Comparison of ENCODE assay signal across 2 cellular contexts in the genomic region with DNA sequence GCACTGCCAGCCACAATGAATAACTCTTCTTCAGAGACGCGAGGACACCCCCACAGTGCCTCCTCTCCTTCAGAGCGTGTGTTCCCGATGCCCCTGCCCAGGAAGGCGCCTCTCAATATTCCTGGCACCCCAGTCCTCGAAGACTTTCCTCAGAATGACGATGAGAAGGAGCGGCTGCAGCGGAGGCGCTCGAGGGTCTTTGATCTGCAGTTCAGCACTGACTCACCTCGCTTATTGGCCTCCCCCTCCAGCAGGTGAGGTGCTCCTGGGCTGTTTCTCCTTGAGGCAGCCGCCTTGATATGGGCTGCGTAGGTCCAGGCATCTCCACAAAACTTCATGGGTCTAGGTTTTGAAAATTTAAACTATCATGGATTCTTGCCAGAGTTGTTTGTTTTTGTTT.
A peak's percentile ranks its signal among the peaks of the same experiment; 100 is the strongest.
TF ChIP-seq lines count a peak whose summit lies in the region.

No MANE protein-coding gene starts in this region.

TF ChIP-seq in A549, 52 proteins besides CTCF, POLR2A, EP300 and RAD21:
- no peak for TF ChIP-seq SMC3 (IDR thresholded peaks at IDR 0.05)
- no peak for TF ChIP-seq HOXB5 (CRISPR knock-in tag; IDR thresholded peaks at IDR 0.05)
- TF ChIP-seq CBX2 (IDR thresholded peaks at IDR 0.05; ENCODE audit: borderline replicate concordance, low read depth) = no peak
- no peak for TF ChIP-seq RNF2 (IDR thresholded peaks at IDR 0.05; ENCODE audit: borderline replicate concordance, low read depth)
- TF ChIP-seq, protein P1, sequence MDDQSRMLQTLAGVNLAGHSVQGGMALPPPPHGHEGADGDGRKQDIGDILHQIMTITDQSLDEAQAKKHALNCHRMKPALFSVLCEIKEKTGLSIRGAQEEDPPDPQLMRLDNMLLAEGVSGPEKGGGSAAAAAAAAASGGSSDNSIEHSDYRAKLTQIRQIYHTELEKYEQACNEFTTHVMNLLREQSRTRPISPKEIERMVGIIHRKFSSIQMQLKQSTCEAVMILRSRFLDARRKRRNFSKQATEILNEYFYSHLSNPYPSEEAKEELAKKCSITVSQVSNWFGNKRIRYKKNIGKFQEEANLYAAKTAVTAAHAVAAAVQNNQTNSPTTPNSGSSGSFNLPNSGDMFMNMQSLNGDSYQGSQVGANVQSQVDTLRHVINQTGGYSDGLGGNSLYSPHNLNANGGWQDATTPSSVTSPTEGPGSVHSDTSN (IDR thresholded peaks at IDR 0.05) = no peak
- no peak for TF ChIP-seq JUN (IDR thresholded peaks at IDR 0.05)
- TF ChIP-seq, protein P2, sequence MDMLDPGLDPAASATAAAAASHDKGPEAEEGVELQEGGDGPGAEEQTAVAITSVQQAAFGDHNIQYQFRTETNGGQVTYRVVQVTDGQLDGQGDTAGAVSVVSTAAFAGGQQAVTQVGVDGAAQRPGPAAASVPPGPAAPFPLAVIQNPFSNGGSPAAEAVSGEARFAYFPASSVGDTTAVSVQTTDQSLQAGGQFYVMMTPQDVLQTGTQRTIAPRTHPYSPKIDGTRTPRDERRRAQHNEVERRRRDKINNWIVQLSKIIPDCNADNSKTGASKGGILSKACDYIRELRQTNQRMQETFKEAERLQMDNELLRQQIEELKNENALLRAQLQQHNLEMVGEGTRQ (IDR thresholded peaks at IDR 0.05) = no peak
- TF ChIP-seq RFX5 (IDR thresholded peaks at IDR 0.05) = no peak
- TF ChIP-seq, protein P3, sequence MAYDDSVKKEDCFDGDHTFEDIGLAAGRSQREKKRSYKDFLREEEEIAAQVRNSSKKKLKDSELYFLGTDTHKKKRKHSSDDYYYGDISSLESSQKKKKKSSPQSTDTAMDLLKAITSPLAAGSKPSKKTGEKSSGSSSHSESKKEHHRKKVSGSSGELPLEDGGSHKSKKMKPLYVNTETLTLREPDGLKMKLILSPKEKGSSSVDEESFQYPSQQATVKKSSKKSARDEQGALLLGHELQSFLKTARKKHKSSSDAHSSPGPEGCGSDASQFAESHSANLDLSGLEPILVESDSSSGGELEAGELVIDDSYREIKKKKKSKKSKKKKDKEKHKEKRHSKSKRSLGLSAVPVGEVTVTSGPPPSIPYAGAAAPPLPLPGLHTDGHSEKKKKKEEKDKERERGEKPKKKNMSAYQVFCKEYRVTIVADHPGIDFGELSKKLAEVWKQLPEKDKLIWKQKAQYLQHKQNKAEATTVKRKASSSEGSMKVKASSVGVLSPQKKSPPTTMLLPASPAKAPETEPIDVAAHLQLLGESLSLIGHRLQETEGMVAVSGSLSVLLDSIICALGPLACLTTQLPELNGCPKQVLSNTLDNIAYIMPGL (CRISPR knock-in tag; IDR thresholded peaks at IDR 0.05; ENCODE audit: borderline replicate concordance) = no peak
- no peak for TF ChIP-seq EHF (CRISPR knock-in tag; IDR thresholded peaks at IDR 0.05)

TF ChIP-seq in GM12878, 131 proteins besides CTCF, POLR2A, EP300 and RAD21:
- TF ChIP-seq HCFC1 (IDR thresholded peaks at IDR 0.05; ENCODE audit: low read length) (no peak), MEF2A (IDR thresholded peaks at IDR 0.05; ENCODE audit: insufficient read depth, low read depth, low read length) (no peak), RCOR1 (conservative IDR thresholded peaks at IDR 0.05; ENCODE audit: low read depth, low read length) (no peak), SMAD1 (IDR thresholded peaks at IDR 0.05; ENCODE audit: low read depth, partially characterized antibody) (no peak), KLF5 (IDR thresholded peaks at IDR 0.05; ENCODE audit: partially characterized antibody) (no peak)
- TF ChIP-seq, protein P2 (IDR thresholded peaks at IDR 0.05; ENCODE audit: borderline replicate concordance, low read depth, low read length) = no peak
- TF ChIP-seq, protein P4, sequence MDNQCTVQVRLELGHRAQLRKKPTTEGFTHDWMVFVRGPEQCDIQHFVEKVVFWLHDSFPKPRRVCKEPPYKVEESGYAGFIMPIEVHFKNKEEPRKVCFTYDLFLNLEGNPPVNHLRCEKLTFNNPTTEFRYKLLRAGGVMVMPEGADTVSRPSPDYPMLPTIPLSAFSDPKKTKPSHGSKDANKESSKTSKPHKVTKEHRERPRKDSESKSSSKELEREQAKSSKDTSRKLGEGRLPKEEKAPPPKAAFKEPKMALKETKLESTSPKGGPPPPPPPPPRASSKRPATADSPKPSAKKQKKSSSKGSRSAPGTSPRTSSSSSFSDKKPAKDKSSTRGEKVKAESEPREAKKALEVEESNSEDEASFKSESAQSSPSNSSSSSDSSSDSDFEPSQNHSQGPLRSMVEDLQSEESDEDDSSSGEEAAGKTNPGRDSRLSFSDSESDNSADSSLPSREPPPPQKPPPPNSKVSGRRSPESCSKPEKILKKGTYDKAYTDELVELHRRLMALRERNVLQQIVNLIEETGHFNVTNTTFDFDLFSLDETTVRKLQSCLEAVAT (IDR thresholded peaks at IDR 0.05) = peak; percentile 22; the same call in 1 of the 2 replicates
TF ChIP-seq in GM12878: peak in this region for 1.
